ENCODE assay signal across 29 cellular contexts in the genomic region with DNA sequence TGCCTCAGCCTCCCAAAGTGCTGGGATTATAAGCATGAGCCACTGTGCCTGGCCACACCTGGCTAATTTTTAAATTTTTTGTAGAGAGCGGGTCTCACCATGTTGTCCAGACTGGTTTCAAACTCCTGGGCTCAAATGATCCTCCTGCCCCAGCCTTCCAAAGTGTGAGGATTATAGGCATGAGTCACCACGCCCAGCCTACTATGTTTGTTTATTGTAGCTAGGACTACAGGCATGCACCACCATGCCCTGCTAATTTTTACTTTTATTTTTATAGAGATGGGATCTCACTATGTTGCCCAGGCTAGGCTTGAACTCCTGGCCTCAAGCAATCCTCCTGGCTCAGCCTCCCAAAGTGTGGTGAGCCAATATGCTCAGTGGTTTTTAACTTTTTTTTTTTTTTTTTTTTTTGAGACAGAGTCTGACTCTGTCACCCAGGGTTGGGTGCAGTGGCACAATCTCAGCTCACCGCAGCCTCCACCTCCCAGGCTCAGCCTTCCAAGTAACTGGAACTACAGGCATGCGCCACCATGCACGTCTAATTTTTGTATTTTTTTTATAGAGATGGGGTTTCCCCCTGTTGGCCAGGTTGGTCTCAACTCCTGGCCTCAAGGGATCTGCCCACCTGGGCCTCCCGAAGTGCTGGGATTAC. TPM values are rescaled to one million over a fixed set of nuclear protein-coding genes. Genes with fewer than 3 reads are reported as not detected.
DNase-seq lines count a peak whose midpoint lies in the region; ATAC-seq, FAIRE-seq and TF ChIP-seq lines count a peak whose summit lies in the region.
"Had no signal": no experiment of that assay in that cellular context is flagged by ENCODE, and none has a peak within 500 bp of the region (broad histone marks: within the 10 kb centered on the region; RNA-seq: fewer than 3 reads in every experiment).

No MANE protein-coding gene starts in this region.

- H3K27me3 ChIP-seq in K562 (ENCODE audit: control insufficient read depth in 2 of 2, insufficient read depth in 2 of 2, low read length in 2 of 2) (no peaks in the 10 kb centered on the region), mesenchymal stem cell (ENCODE audit: control insufficient read depth in 1 of 2, insufficient read depth in 1 of 2, low read length in 2 of 2) (no peaks in the 10 kb centered on the region), transverse colon (no peaks in the 10 kb centered on the region)
- H3K27me3 ChIP-seq: right atrium auricular region, vagina had no signal

- H3K9ac ChIP-seq in K562 (ENCODE audit: insufficient read depth in 1 of 2, low read depth in 2 of 2, low read length in 2 of 2) (no peak overlapping the region), mesenchymal stem cell (ENCODE audit: low read length) (no peak overlapping the region)

- TF ChIP-seq CTCF in K562 (IDR thresholded peaks at IDR 0.05 in 2 of 3, conservative IDR thresholded peaks at IDR 0.05 in 1 of 3; ENCODE audit: insufficient read depth in 2 of 3, low read depth in 1 of 3, low read length in 3 of 3) (no peak), transverse colon (IDR thresholded peaks at IDR 0.05) (no peak)

- no peak overlapping the region for H2AFZ ChIP-seq in K562 (ENCODE audit: low read depth, low read length)
- no peak overlapping the region for H2AFZ ChIP-seq in mesenchymal stem cell (ENCODE audit: low read depth, low read length)

- CTCF ChIA-PET in K562 (lab: Yijun Ruan, JAX; ENCODE audit: low intra/inter-chr PET ratio): no interaction called here

- no peak overlapping the region for H3K18ac ChIP-seq in mesenchymal stem cell (ENCODE audit: low read depth in 1 of 2, low read length in 2 of 2)

- TF ChIP-seq POLR2A in K562 (conservative IDR thresholded peaks at IDR 0.05): no peak
- no peak for TF ChIP-seq POLR2A in transverse colon (IDR thresholded peaks at IDR 0.05)

- FAIRE-seq in K562 (lab: Jason Lieb, UNC): no peak
- FAIRE-seq: GM19239, kidney had no signal

- H3K36me3 ChIP-seq in K562 (ENCODE audit: control insufficient read depth, insufficient read depth, low read length): no peaks in the 10 kb centered on the region
- no peaks in the 10 kb centered on the region for H3K36me3 ChIP-seq in mesenchymal stem cell (ENCODE audit: control insufficient read depth in 1 of 2, insufficient read depth in 2 of 2, low read depth in 1 of 2, low read length in 2 of 2)
- H3K36me3 ChIP-seq in transverse colon: no peaks in the 10 kb centered on the region
- H3K36me3 ChIP-seq: gastrocnemius medialis, HAP-1, right atrium auricular region, vagina had no signal

- no peak for TF ChIP-seq EP300 in K562 (IDR thresholded peaks at IDR 0.05; ENCODE audit: low read length)
- no peak for TF ChIP-seq EP300 in transverse colon (IDR thresholded peaks at IDR 0.05; ENCODE audit: low read depth)

- no peaks in the 10 kb centered on the region for H3K79me1 ChIP-seq in mesenchymal stem cell (replicated peaks; ENCODE audit: low read length, poor library complexity, severe bottlenecking)

- H2BK12ac ChIP-seq in mesenchymal stem cell (ENCODE audit: low read length in 2 of 2): no peak overlapping the region

- H3K9me1 ChIP-seq in K562 (ENCODE audit: control insufficient read depth, insufficient read depth, low read length): no peaks in the 10 kb centered on the region

- ATAC-seq in K562 (no peak), left ventricle myocardium superior (no peak)
- ATAC-seq: activated CD8-positive, alpha-beta T cell treated with anti-CD3 and anti-CD28 coated beads for 36 hours; gastrocnemius medialis; SK-N-SH treated with all-trans-retinoic acid at 6 μM for 48 hours had no signal

- DNase-seq in Daoy (ENCODE audit: low read depth) (peak; percentile 48), HT1080 (ENCODE audit: low read depth) (peak; percentile 41), K562 (ENCODE audit: extremely low read depth in 1 of 4, low spot score in 3 of 4) (no peak), mesenchymal stem cell (peak; percentile 41), transverse colon (no peak), left ventricle myocardium superior (no peak), COLO829 (ENCODE audit: low spot score) (no peak)
- DNase-seq in activated CD4-positive, alpha-beta T cell treated with anti-CD3 and anti-CD28 coated beads, Interleukin-2, amount 50 U/mL, for 4 hours: no peak
- DNase-seq: activated CD4-positive, CD25-positive, alpha-beta regulatory T cell; activated CD8-positive, alpha-beta T cell treated with anti-CD3 and anti-CD28 coated beads for 36 hours; activated gamma-delta T cell treated with Interleukin-2 at 50 U/mL for 16 hours; amygdala; gastrocnemius medialis; kidney; MM.1S; NCI-H1436; occipital lobe; stimulated activated CD8-positive, alpha-beta memory T cell treated with anti-CD3 and anti-CD28 coated beads, Interleukin-4, amount 100 ng/mL, for 48 hours; substantia nigra had no signal

- H3K4me2 ChIP-seq in K562 (ENCODE audit: insufficient read depth, low read length) (no peak overlapping the region), mesenchymal stem cell (ENCODE audit: low read length, poor library complexity, severe bottlenecking) (no peak overlapping the region)

- no peak overlapping the region for H2BK15ac ChIP-seq in mesenchymal stem cell (ENCODE audit: low read depth, poor library complexity, severe bottlenecking)

- intact Hi-C loops in K562 (cut with micrococcal nuclease): no loop called here
- intact Hi-C loops in transverse colon (cut with DNase I; ENCODE audit: low total_unique reads): no loop called here
- intact Hi-C loops in left ventricle myocardium superior (cut with micrococcal nuclease): no loop called here

- H3K14ac ChIP-seq in mesenchymal stem cell (ENCODE audit: low read length in 2 of 2): no peak overlapping the region

- H4K91ac ChIP-seq in mesenchymal stem cell (ENCODE audit: low read length): no peak overlapping the region

- H3K9me3 ChIP-seq in K562 (replicated peaks; ENCODE audit: control insufficient read depth, insufficient read depth, low read depth, low read length): no peaks in the 10 kb centered on the region
- no peaks in the 10 kb centered on the region for H3K9me3 ChIP-seq in mesenchymal stem cell (ENCODE audit: control insufficient read depth, low read length)
- no peaks in the 10 kb centered on the region for H3K9me3 ChIP-seq in transverse colon
- H3K9me3 ChIP-seq: gastrocnemius medialis, HAP-1, right atrium auricular region, vagina had no signal

- no peak overlapping the region for H3K27ac ChIP-seq in K562 (ENCODE audit: extremely low read depth, low read depth, low read length)
- no peak overlapping the region for H3K27ac ChIP-seq in mesenchymal stem cell (ENCODE audit: low read length, poor library complexity, severe bottlenecking)
- H3K27ac ChIP-seq in transverse colon: no peak overlapping the region
- H3K27ac ChIP-seq: C4-2B, gastrocnemius medialis, right atrium auricular region, vagina had no signal

- H3K4me1 ChIP-seq in K562 (replicated peaks in 1 of 2; ENCODE audit: control insufficient read depth in 2 of 2, insufficient read depth in 2 of 2, low read length in 2 of 2) (no peaks in the 10 kb centered on the region), mesenchymal stem cell (ENCODE audit: control insufficient read depth, insufficient read depth, low read depth, low read length) (no peaks in the 10 kb centered on the region), transverse colon (no peaks in the 10 kb centered on the region)
- H3K4me1 ChIP-seq: gastrocnemius medialis, HAP-1, right atrium auricular region, vagina had no signal

- in situ Hi-C loops in K562 (cut with MboI) (no loop called here), transverse colon (cut with MboI; ENCODE audit: low pct_ligation_motif_present in 1 of 4, low pct_unique_long_range_greater_than_20kb in 1 of 4, low sequenced_read_pairs in 3 of 4) (no loop called here)

- no peak overlapping the region for H4K8ac ChIP-seq in mesenchymal stem cell (ENCODE audit: low read length)

- H3K4me3 ChIP-seq in K562 (no peak overlapping the region), mesenchymal stem cell (ENCODE audit: insufficient read depth in 1 of 2, low read depth in 1 of 2, low read length in 2 of 2) (no peak overlapping the region), transverse colon (no peak overlapping the region)
- H3K4me3 ChIP-seq: gastrocnemius medialis, HAP-1, right atrium auricular region, vagina had no signal

- H2BK5ac ChIP-seq in mesenchymal stem cell (ENCODE audit: low read depth, low read length, poor library complexity, severe bottlenecking): no peak overlapping the region

- TF ChIP-seq RAD21 in K562 (CRISPR knock-in tag; conservative IDR thresholded peaks at IDR 0.05 in 1 of 2, IDR thresholded peaks at IDR 0.05 in 1 of 2): no peak

- WGBS in K562 (ENCODE audit: insufficient coverage, low coverage, missing lambda C conversion rate): 52% methylated on average over 6 of the region's 6 CpGs
- 90% methylated on average over 4 of the region's 6 CpGs for WGBS in mesenchymal stem cell
- WGBS in transverse colon (ENCODE audit: low coverage in 1 of 2), 2 donors: 76 to 90% methylated on average over 2 to 6 of the region's 6 CpGs

- H4K20me1 ChIP-seq in K562 (replicated peaks; ENCODE audit: control insufficient read depth, insufficient read depth, low read length): no peaks in the 10 kb centered on the region

- POLR2A ChIA-PET in K562 (lab: Yijun Ruan, JAX): interaction anchor here (0.6 kb wide), 1 partner anchor 29 kb away, joined by 3 read pairs; no protein-coding TSS in a partner anchor

- no TSS peak for BruUV-seq in K562 (replicated peaks; lab: Mats Ljungman, UMichigan)

- H2AK5ac ChIP-seq in mesenchymal stem cell (ENCODE audit: low read length, severe bottlenecking): no peak overlapping the region

- no peaks in the 10 kb centered on the region for H3K79me2 ChIP-seq in K562 (ENCODE audit: control insufficient read depth, insufficient read depth, low read length)

- H2BK120ac ChIP-seq in mesenchymal stem cell (ENCODE audit: low read depth, low read length): no peak overlapping the region

- no peak overlapping the region for H3K4ac ChIP-seq in mesenchymal stem cell (ENCODE audit: low read depth in 1 of 2, low read length in 2 of 2)

- H3K23ac ChIP-seq in mesenchymal stem cell (ENCODE audit: low read length in 2 of 2): no peak overlapping the region

RNA-seq across cellular contexts. Expression of gene DDX43, which starts 12.0 kb away (rescaled TPM):
- total RNA-seq in Daoy (2014; rRNA removed; shearing (Covaris generic)): not detected in 2 replicates
- not detected in 2 replicates for total RNA-seq in HT1080 (2014; rRNA removed; shearing (Covaris generic))
- polyA plus RNA-seq in HT1080 (2015; cell fraction: cytosol; rRNA removed): 0.76 and 1.7 TPM in 2 replicates
- polyA plus RNA-seq in HT1080 (2015; cell fraction: nucleus; rRNA removed): 2.2 and 2.6 TPM in 2 replicates
- total RNA-seq in K562 (2011; cell fraction: chromatin; rRNA removed; ENCODE audit: low replicate concordance): 0.23 TPM in 1 of 2 replicates, not detected in the other
- not detected in 2 replicates for total RNA-seq in K562 (2011; cell fraction: nucleolus; rRNA removed)
- total RNA-seq in K562 (2011; cell fraction: nucleoplasm; rRNA removed): not detected in 2 replicates
- total RNA-seq in K562 (2014; rRNA removed) (0.32 TPM in 1 of 2 replicates, not detected in the other), K562 (2014; rRNA removed; fragmentation: Illumina TruSeq; extraction: Trizol) (0.19 and 0.40 TPM in 2 replicates), K562 (2015; rRNA removed; fragmentation: Illumina TruSeq; extraction: Trizol) (0.19 and 0.25 TPM in 2 replicates), K562 (2021) (0.18 and 0.20 TPM in 2 replicates), transverse colon (1 to 10 TPM in 2 of 4 donors, not detected in 2; 1.2 to 2.6 TPM), left ventricle myocardium superior (0.52 TPM)
- polyA plus RNA-seq in K562 (2011; rRNA removed) (0.07 TPM in 1 of 2 replicates, not detected in the other), K562 (2014; fragmentation: Illumina TruSeq; extraction: Trizol) (0.12 and 0.42 TPM in 2 replicates), K562 (2014; fragmentation: Nextera tagmentation; extraction: Ambion mirVana) (under 1 TPM; 0.10 to 0.27 TPM), K562 (2014; rRNA removed) (0.57 and 0.88 TPM in 2 replicates)
- not detected in 2 replicates for polyA plus RNA-seq in K562 (2011; cell fraction: cytosol; rRNA removed)
- not detected in 2 replicates for polyA plus RNA-seq in K562 (2011; cell fraction: nucleus; rRNA removed)
- polyA plus RNA-seq in K562 (2012): 0.23 and 0.37 TPM in 2 replicates
- polyA minus RNA-seq in K562 (2011; rRNA and poly(A)+ RNA removed): not detected in 2 replicates
- not detected in 2 replicates for polyA minus RNA-seq in K562 (2011; cell fraction: cytosol; rRNA and poly(A)+ RNA removed)
- polyA minus RNA-seq in K562 (2011; cell fraction: nucleus; rRNA and poly(A)+ RNA removed): not detected in 2 replicates
- polyA plus RNA-seq in mesenchymal stem cell (2013, experiment 1 of 2): not detected
- polyA plus RNA-seq in mesenchymal stem cell (2013, experiment 2 of 2): not detected
- total RNA-seq: cardiac septum had no signal

RNA-seq across cellular contexts. Expression of gene OOEP, which starts 12.9 kb away (rescaled TPM):
- total RNA-seq in Daoy (2014; rRNA removed; shearing (Covaris generic)): not detected in 2 replicates
- total RNA-seq in HT1080 (2014; rRNA removed; shearing (Covaris generic)): not detected in 2 replicates
- polyA plus RNA-seq in HT1080 (2015; cell fraction: cytosol; rRNA removed): 0.16 TPM in 1 of 2 replicates, not detected in the other
- polyA plus RNA-seq in HT1080 (2015; cell fraction: nucleus; rRNA removed): not detected in 2 replicates
- not detected in 2 replicates for total RNA-seq in K562 (2011; cell fraction: chromatin; rRNA removed; ENCODE audit: low replicate concordance)
- total RNA-seq in K562 (2011; cell fraction: nucleolus; rRNA removed): not detected in 2 replicates
- not detected in 2 replicates for total RNA-seq in K562 (2011; cell fraction: nucleoplasm; rRNA removed)
- total RNA-seq in K562 (2014; rRNA removed) (not detected in 2 replicates), K562 (2014; rRNA removed; fragmentation: Illumina TruSeq; extraction: Trizol) (not detected in 2 replicates), K562 (2015; rRNA removed; fragmentation: Illumina TruSeq; extraction: Trizol) (not detected in 2 replicates), K562 (2021) (not detected in 2 replicates), transverse colon (not detected), left ventricle myocardium superior (0.45 TPM)
- polyA plus RNA-seq in K562 (2011; rRNA removed) (not detected in 2 replicates), K562 (2014; fragmentation: Illumina TruSeq; extraction: Trizol) (not detected in 2 replicates), K562 (2014; fragmentation: Nextera tagmentation; extraction: Ambion mirVana) (not detected), K562 (2014; rRNA removed) (not detected in 2 replicates)
- not detected in 2 replicates for polyA plus RNA-seq in K562 (2011; cell fraction: cytosol; rRNA removed)
- polyA plus RNA-seq in K562 (2011; cell fraction: nucleus; rRNA removed): not detected in 2 replicates
- polyA plus RNA-seq in K562 (2012): not detected in 2 replicates
- not detected in 2 replicates for polyA minus RNA-seq in K562 (2011; rRNA and poly(A)+ RNA removed)
- not detected in 2 replicates for polyA minus RNA-seq in K562 (2011; cell fraction: cytosol; rRNA and poly(A)+ RNA removed)
- not detected in 2 replicates for polyA minus RNA-seq in K562 (2011; cell fraction: nucleus; rRNA and poly(A)+ RNA removed)
- not detected for polyA plus RNA-seq in mesenchymal stem cell (2013, experiment 1 of 2)
- not detected for polyA plus RNA-seq in mesenchymal stem cell (2013, experiment 2 of 2)
- total RNA-seq: activated CD8-positive, alpha-beta T cell treated with anti-CD3 and anti-CD28 coated beads for 36 hours; cardiac septum; gastrocnemius medialis; occipital lobe; right atrium auricular region; vagina had no signal
- polyA plus RNA-seq: AG04450 had no signal

RNA-seq across cellular contexts. Expression of gene KHDC3L, which starts 20.1 kb away (rescaled TPM):
- total RNA-seq in Daoy (2014; rRNA removed; shearing (Covaris generic)): not detected in 2 replicates
- not detected in 2 replicates for total RNA-seq in HT1080 (2014; rRNA removed; shearing (Covaris generic))
- not detected in 2 replicates for polyA plus RNA-seq in HT1080 (2015; cell fraction: cytosol; rRNA removed)
- not detected in 2 replicates for polyA plus RNA-seq in HT1080 (2015; cell fraction: nucleus; rRNA removed)
- not detected in 2 replicates for total RNA-seq in K562 (2011; cell fraction: chromatin; rRNA removed; ENCODE audit: low replicate concordance)
- not detected in 2 replicates for total RNA-seq in K562 (2011; cell fraction: nucleolus; rRNA removed)
- not detected in 2 replicates for total RNA-seq in K562 (2011; cell fraction: nucleoplasm; rRNA removed)
- total RNA-seq in K562 (2014; rRNA removed) (not detected in 2 replicates), K562 (2014; rRNA removed; fragmentation: Illumina TruSeq; extraction: Trizol) (not detected in 2 replicates), K562 (2015; rRNA removed; fragmentation: Illumina TruSeq; extraction: Trizol) (not detected in 2 replicates), K562 (2021) (not detected in 2 replicates), transverse colon (not detected), left ventricle myocardium superior (not detected)
- polyA plus RNA-seq in K562 (2011; rRNA removed) (not detected in 2 replicates), K562 (2014; fragmentation: Illumina TruSeq; extraction: Trizol) (not detected in 2 replicates), K562 (2014; fragmentation: Nextera tagmentation; extraction: Ambion mirVana) (not detected), K562 (2014; rRNA removed) (not detected in 2 replicates)
- polyA plus RNA-seq in K562 (2011; cell fraction: cytosol; rRNA removed): not detected in 2 replicates
- polyA plus RNA-seq in K562 (2011; cell fraction: nucleus; rRNA removed): not detected in 2 replicates
- polyA plus RNA-seq in K562 (2012): not detected in 2 replicates
- polyA minus RNA-seq in K562 (2011; rRNA and poly(A)+ RNA removed): not detected in 2 replicates
- polyA minus RNA-seq in K562 (2011; cell fraction: cytosol; rRNA and poly(A)+ RNA removed): not detected in 2 replicates
- polyA minus RNA-seq in K562 (2011; cell fraction: nucleus; rRNA and poly(A)+ RNA removed): not detected in 2 replicates
- not detected for polyA plus RNA-seq in mesenchymal stem cell (2013, experiment 1 of 2)
- not detected for polyA plus RNA-seq in mesenchymal stem cell (2013, experiment 2 of 2)
- total RNA-seq: activated CD8-positive, alpha-beta T cell treated with anti-CD3 and anti-CD28 coated beads for 36 hours; cardiac septum; dermis microvascular lymphatic vessel endothelial cell; gastrocnemius medialis; kidney; lung microvascular endothelial cell; occipital lobe; right atrium auricular region; vagina had no signal
- polyA plus RNA-seq: AG04450 had no signal

RNA-seq across cellular contexts. Expression of gene DPPA5, which starts 28.5 kb away (rescaled TPM):
- total RNA-seq in Daoy (2014; rRNA removed; shearing (Covaris generic)): not detected in 2 replicates
- not detected in 2 replicates for total RNA-seq in HT1080 (2014; rRNA removed; shearing (Covaris generic))
- polyA plus RNA-seq in HT1080 (2015; cell fraction: cytosol; rRNA removed): not detected in 2 replicates
- polyA plus RNA-seq in HT1080 (2015; cell fraction: nucleus; rRNA removed): not detected in 2 replicates
- total RNA-seq in K562 (2011; cell fraction: chromatin; rRNA removed; ENCODE audit: low replicate concordance): not detected in 2 replicates
- total RNA-seq in K562 (2011; cell fraction: nucleolus; rRNA removed): not detected in 2 replicates
- total RNA-seq in K562 (2011; cell fraction: nucleoplasm; rRNA removed): not detected in 2 replicates
- total RNA-seq in K562 (2014; rRNA removed): not detected in 2 replicates
- not detected in 2 replicates for total RNA-seq in K562 (2014; rRNA removed; fragmentation: Illumina TruSeq; extraction: Trizol)
- total RNA-seq in K562 (2015; rRNA removed; fragmentation: Illumina TruSeq; extraction: Trizol): not detected in 2 replicates
- not detected in 2 replicates for total RNA-seq in K562 (2021)
- polyA plus RNA-seq in K562 (2011; rRNA removed): not detected in 2 replicates
- polyA plus RNA-seq in K562 (2011; cell fraction: cytosol; rRNA removed): not detected in 2 replicates
- polyA plus RNA-seq in K562 (2011; cell fraction: nucleus; rRNA removed): not detected in 2 replicates
- not detected in 2 replicates for polyA plus RNA-seq in K562 (2012)
- polyA plus RNA-seq in K562 (2014; fragmentation: Illumina TruSeq; extraction: Trizol): not detected in 2 replicates
- not detected for polyA plus RNA-seq in K562 (2014; fragmentation: Nextera tagmentation; extraction: Ambion mirVana)
- not detected in 2 replicates for polyA plus RNA-seq in K562 (2014; rRNA removed)
- not detected in 2 replicates for polyA minus RNA-seq in K562 (2011; rRNA and poly(A)+ RNA removed)
- not detected in 2 replicates for polyA minus RNA-seq in K562 (2011; cell fraction: cytosol; rRNA and poly(A)+ RNA removed)
- not detected in 2 replicates for polyA minus RNA-seq in K562 (2011; cell fraction: nucleus; rRNA and poly(A)+ RNA removed)
- not detected for polyA plus RNA-seq in mesenchymal stem cell (2013, experiment 1 of 2)
- polyA plus RNA-seq in mesenchymal stem cell (2013, experiment 2 of 2): not detected
- not detected for total RNA-seq in transverse colon
- total RNA-seq in left ventricle myocardium superior: not detected
- total RNA-seq: activated CD8-positive, alpha-beta T cell treated with anti-CD3 and anti-CD28 coated beads for 36 hours; cardiac septum; dermis microvascular lymphatic vessel endothelial cell; gastrocnemius medialis; kidney; lung microvascular endothelial cell; occipital lobe; right atrium auricular region; vagina had no signal
- polyA plus RNA-seq: AG04450 had no signal

Comparison
In these comparisons a context has a peak if more than half of its experiments do, and no peak if none do; other contexts are left out.
1. DNase-seq: peak in Daoy (single experiment), HT1080 (single experiment) and mesenchymal stem cell (single experiment); none in K562 (0 of 4), transverse colon (single experiment), left ventricle myocardium superior (single experiment), COLO829 (single experiment) and activated CD4-positive, alpha-beta T cell treated with anti-CD3 and anti-CD28 coated beads, Interleukin-2, amount 50 U/mL, for 4 hours (0 of 2).